18 cellular contexts compared by ENCODE assay signal in genomic region chr1:152359906-152360305, GRCh38. TPM values are rescaled to one million over a fixed set of nuclear protein-coding genes. Genes with fewer than 3 reads are reported as not detected.
DNase-seq lines count a peak whose midpoint lies in the region; ATAC-seq and TF ChIP-seq lines count a peak whose summit lies in the region.
"Had no signal": no experiment of that assay in that cellular context is flagged by ENCODE, and none has a peak within 500 bp of the region (broad histone marks: within the 10 kb centered on the region; RNA-seq: fewer than 3 reads in every experiment).

FLG2 (minus strand) TSS chr1:152360006; CDS start chr1:152358884, 1,122 bp downstream.

- peak; percentile 37 for ATAC-seq in esophagus mucosa
- ATAC-seq: A549; CD8-positive, alpha-beta T cell had no signal

- H3K27ac ChIP-seq in suprapubic skin = no peak within 1 kb of the TSS
- H3K27ac ChIP-seq: 22Rv1; A549; BLaER1 treated with 17β-estradiol and CSF1 and Interleukin-3, amounts not matched to agents 10 nM and 100 nM; C4-2B had no signal

- no peaks in the 10 kb centered on the region for H3K36me3 ChIP-seq in suprapubic skin
- H3K36me3 ChIP-seq: BLaER1 treated with 17β-estradiol and CSF1 and Interleukin-3, amounts not matched to agents 10 nM and 100 nM had no signal

- TF ChIP-seq CTCF in suprapubic skin (IDR thresholded peaks at IDR 0.05) = no peak

- 88% methylated on average over 2 of the region's 2 CpGs for WGBS in suprapubic skin

- TF ChIP-seq EP300 in suprapubic skin (IDR thresholded peaks at IDR 0.05) = no peak

- no peak for TF ChIP-seq POLR2A in suprapubic skin (IDR thresholded peaks at IDR 0.05)

- no peaks in the 10 kb centered on the region for H3K27me3 ChIP-seq in suprapubic skin
- H3K27me3 ChIP-seq: BLaER1 treated with 17β-estradiol and CSF1 and Interleukin-3, amounts not matched to agents 10 nM and 100 nM had no signal

- H3K4me3 ChIP-seq in suprapubic skin = no peak within 1 kb of the TSS
- H3K4me3 ChIP-seq: A549; BLaER1 treated with 17β-estradiol and CSF1 and Interleukin-3, amounts not matched to agents 10 nM and 100 nM had no signal

- peak; percentile 13 for DNase-seq in DMS53 (lab: John Stamatoyannopoulos, UW)
- no peak for DNase-seq in DMS53 treated with DMSO at 0.1 percent for 48 hours (lab: John Stamatoyannopoulos, UW; ENCODE audit: unreplicated experiment)
- DNase-seq in suprapubic skin (ENCODE audit: low spot score in 2 of 2) = no peak
- no peak for DNase-seq in NCI-H146 (lab: John Stamatoyannopoulos, UW)
- DNase-seq: AML-193; Caco-2; Calu3; CD4-positive, alpha-beta T cell; CD8-positive, alpha-beta T cell; DMS79 treated with DMSO at 0.1 percent for 48 hours; GF-D8 had no signal

- H3K9me3 ChIP-seq in suprapubic skin = no peaks in the 10 kb centered on the region
- H3K9me3 ChIP-seq: A549, Caco-2 had no signal

- H3K4me1 ChIP-seq in suprapubic skin = no peaks in the 10 kb centered on the region
- H3K4me1 ChIP-seq: A549; BLaER1 treated with 17β-estradiol and CSF1 and Interleukin-3, amounts not matched to agents 10 nM and 100 nM; Caco-2 had no signal

RNA-seq across cellular contexts. Expression of gene FLG2, which starts in this region (rescaled TPM):
- total RNA-seq in esophagus mucosa = not detected
- 1,000 to 10,000 TPM in 3 of 4 donors, 100 to 1,000 TPM in 1; 259 to 1,520 (median 1,297) TPM for total RNA-seq in suprapubic skin
- total RNA-seq: A172; B cell; Caco-2; Calu3; CD4-positive, alpha-beta T cell; CD8-positive, alpha-beta T cell had no signal

Comparison
In these comparisons a context has a peak if more than half of its experiments do, and no peak if none do; other contexts are left out.
1. RNA of gene FLG2 (total RNA-seq): 259 to 1,520 TPM in suprapubic skin; not detected in esophagus mucosa (single experiment); every median in the first group is over 100 times any median in the second.
2. Peak in ATAC-seq in esophagus mucosa; RNA of the gene not detected or under 1 TPM.